17 cellular contexts compared by ENCODE assay signal in the genomic region with DNA sequence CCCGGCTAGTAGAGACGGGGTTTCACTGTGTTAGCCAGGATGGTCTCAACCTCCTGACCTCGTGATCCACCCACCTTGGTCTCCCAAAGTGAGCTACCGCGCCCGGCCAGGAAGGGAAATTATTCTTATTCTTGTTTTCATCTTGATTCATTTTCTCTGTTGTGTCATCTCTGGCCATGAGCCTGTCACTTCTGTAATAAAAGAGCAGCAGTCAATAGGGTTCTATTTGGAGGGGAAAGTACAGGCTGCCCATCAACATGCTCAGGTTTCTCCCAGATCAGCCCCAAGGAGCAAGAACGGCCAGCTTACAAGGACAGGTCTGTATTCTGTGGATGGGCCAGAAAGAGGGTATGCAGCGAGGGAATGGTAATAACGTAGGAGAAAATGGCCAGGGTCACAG.
"Had no signal": no experiment of that assay in that cellular context is flagged by ENCODE, and none has a peak within 500 bp of the region (broad histone marks: within the 10 kb centered on the region; RNA-seq: fewer than 3 reads in every experiment).

No MANE protein-coding gene starts in this region.

- H3K36me3 ChIP-seq: adrenal gland, Peyer's patch had no signal

- H3K9me3 ChIP-seq: adrenal gland, Peyer's patch had no signal

- ATAC-seq: activated CD8-positive, alpha-beta T cell treated with anti-CD3 and anti-CD28 coated beads for 36 hours had no signal

- H3K27me3 ChIP-seq: adrenal gland, Peyer's patch had no signal

- DNase-seq: activated CD4-positive, alpha-beta T cell treated with anti-CD3 and anti-CD28 coated beads for 4 hours; activated CD8-positive, alpha-beta memory T cell treated with anti-CD3 and anti-CD28 coated beads, Interleukin-2, amount 50 U/mL, for 4 hours; activated CD8-positive, alpha-beta T cell treated with anti-CD3 and anti-CD28 coated beads for 36 hours; activated naive CD4-positive, alpha-beta T cell treated with anti-CD3 and anti-CD28 coated beads, Interleukin-2, amount 50 U/mL, for 16 hours; activated naive CD8-positive, alpha-beta T cell treated with anti-CD3 and anti-CD28 coated beads, Interleukin-2, amount 10 ng/mL, durations not matched to agents 7 days and 5 days; adrenal gland; anterior cingulate cortex; cerebellar nuclear complex; NCI-H1048; NCI-H1417; NCI-H1930; NCI-H226; NCI-H526 treated with DMSO at 0.1 percent for 48 hours; NCI-H82; SHP77 treated with DMSO at 0.1 percent for 48 hours had no signal

- H3K4me3 ChIP-seq: adrenal gland, Peyer's patch had no signal

- H3K27ac ChIP-seq: adrenal gland, Peyer's patch, RWPE1 had no signal

- H3K4me1 ChIP-seq: adrenal gland, Peyer's patch had no signal
